15 cellular contexts compared by ENCODE assay signal in genomic region chr20:36162272-36162966, GRCh38. TPM values are rescaled to one million over a fixed set of nuclear protein-coding genes. Genes with fewer than 3 reads are reported as not detected.
DNase-seq lines count a peak whose midpoint lies in the region; ATAC-seq and TF ChIP-seq lines count a peak whose summit lies in the region.
"Had no signal": no experiment of that assay in that cellular context is flagged by ENCODE, and none has a peak within 500 bp of the region (broad histone marks: within the 10 kb centered on the region; RNA-seq: fewer than 3 reads in every experiment).

No MANE protein-coding gene starts in this region.

- POLR2A ChIA-PET in A673 (lab: Charles Lee; ENCODE audit: low non-redundant PET) (no interaction called here), HCT116 (lab: Charles Lee) (no interaction called here), Panc1 (lab: Charles Lee) (interaction anchor here (0.6 kb wide), 1 partner anchor 620 kb away, joined by 6 read pairs; the partner anchor contains the start of gene ERGIC3)

- DNase-seq in A673 (ENCODE audit: low spot score), result peak; percentile 45
- no peak for DNase-seq in HCT116 (ENCODE audit: low read depth, low spot score)
- no peak for DNase-seq in Panc1 (ENCODE audit: low read depth, low spot score)
- DNase-seq in heart right ventricle, result no peak
- no peak for DNase-seq in NCI-H187 treated with DMSO at 0.1 percent for 48 hours (lab: John Stamatoyannopoulos, UW)
- no peak for DNase-seq in brain microvascular endothelial cell
- DNase-seq in activated naive CD4-positive, alpha-beta T cell treated with anti-CD3 and anti-CD28 coated beads, Interleukin-2, amount 50 U/mL, for 72 hours (ENCODE audit: low spot score in 2 of 2), result no peak
- no peak for DNase-seq in activated T-cell treated with anti-CD3 and anti-CD28 coated beads, Interleukin-2, amount 50 U/mL, for 24 hours
- DNase-seq: effector CD4-positive, alpha-beta T cell; GF-D8; occipital lobe had no signal

- no peaks in the 10 kb centered on the region for H3K4me1 Mint-ChIP-seq in activated T-cell treated with anti-CD3 and anti-CD28 coated beads, Interleukin-2, amount 50 U/mL, for 24 hours (ENCODE audit: low read depth)
- H3K4me1 Mint-ChIP-seq: WTC11 had no signal

- no peak overlapping the region for H3K27ac Mint-ChIP-seq in activated naive CD4-positive, alpha-beta T cell treated with anti-CD3 and anti-CD28 coated beads, Interleukin-2, amount 50 U/mL, for 72 hours
- H3K27ac Mint-ChIP-seq in activated T-cell treated with anti-CD3 and anti-CD28 coated beads, Interleukin-2, amount 50 U/mL, for 24 hours, result no peak overlapping the region
- H3K27ac Mint-ChIP-seq: B cell, WTC11 had no signal

- H3K79me2 ChIP-seq in HCT116 (ENCODE audit: insufficient read depth, low read length), result no peaks in the 10 kb centered on the region

- H3K9ac ChIP-seq in HCT116 (ENCODE audit: low read length), result no peak overlapping the region

- no peak overlapping the region for H3K4me3 Mint-ChIP-seq in activated T-cell treated with anti-CD3 and anti-CD28 coated beads, Interleukin-2, amount 50 U/mL, for 24 hours
- H3K4me3 Mint-ChIP-seq: B cell, WTC11 had no signal

- TF ChIP-seq CTCF in A673 (conservative IDR thresholded peaks at IDR 0.05; ENCODE audit: low read depth, low read length) (no peak), HCT116 (IDR thresholded peaks at IDR 0.05 in 2 of 3, conservative IDR thresholded peaks at IDR 0.05 in 1 of 3; ENCODE audit: borderline replicate concordance in 1 of 3, insufficient read depth in 1 of 3, low read depth in 2 of 3, low read length in 2 of 3) (no peak), Panc1 (IDR thresholded peaks at IDR 0.05) (no peak), heart right ventricle (IDR thresholded peaks at IDR 0.05) (no peak), brain microvascular endothelial cell (IDR thresholded peaks at IDR 0.05; ENCODE audit: low read depth, low read length, missing control alignments) (no peak)

- H3K27me3 Mint-ChIP-seq in activated T-cell treated with anti-CD3 and anti-CD28 coated beads, Interleukin-2, amount 50 U/mL, for 24 hours, result peaks cover 12% of the 10 kb centered on the region

- BruUV-seq in A673 (replicated peaks; lab: Mats Ljungman, UMichigan) (no TSS peak), HCT116 (replicated peaks; lab: Mats Ljungman, UMichigan) (no TSS peak), Panc1 (replicated peaks; lab: Mats Ljungman, UMichigan) (no TSS peak)

- no peaks in the 10 kb centered on the region for H3K9me3 Mint-ChIP-seq in activated naive CD4-positive, alpha-beta T cell treated with anti-CD3 and anti-CD28 coated beads, Interleukin-2, amount 50 U/mL, for 72 hours
- H3K9me3 Mint-ChIP-seq in activated T-cell treated with anti-CD3 and anti-CD28 coated beads, Interleukin-2, amount 50 U/mL, for 24 hours, result no peaks in the 10 kb centered on the region
- H3K9me3 Mint-ChIP-seq: WTC11 had no signal

- intact Hi-C loops in A673 (cut with micrococcal nuclease; ENCODE audit: unreplicated experiment), result no loop called here
- intact Hi-C loops in HCT116 (cut with micrococcal nuclease), result no loop called here
- intact Hi-C loops in Panc1 (cut with micrococcal nuclease; ENCODE audit: unreplicated experiment), result no loop called here
- intact Hi-C loops in heart right ventricle (cut with DNase I), result no loop called here

- H3K27me3 ChIP-seq in A673 (replicated peaks; ENCODE audit: insufficient read depth, low read depth, low read length, poor library complexity) (no peaks in the 10 kb centered on the region), HCT116 (ENCODE audit: insufficient read depth, low read length) (no peaks in the 10 kb centered on the region), Panc1 (ENCODE audit: control insufficient read depth, insufficient read depth, low read length) (no peaks in the 10 kb centered on the region), heart right ventricle (no peaks in the 10 kb centered on the region), brain microvascular endothelial cell (replicated peaks) (no peaks in the 10 kb centered on the region)

- H4K20me1 ChIP-seq in HCT116 (ENCODE audit: insufficient read depth), result no peaks in the 10 kb centered on the region

- RAD21 ChIA-PET in HCT116 (lab: Charles Lee; ENCODE audit: low non-redundant PET in 1 of 2, low total read pairs in 2 of 2, uncharacterized antibody in 2 of 2, unreplicated experiment in 2 of 2), result no interaction called here

- ATAC-seq in HCT116 (0 out of 2 replicates have a peak, but pooled peaks have one; percentile 27), Panc1 (peak; percentile 17; the same call in 1 of the 2 replicates), heart right ventricle (peak in 6 of 8 donors; percentile 17 to 74 (median 52))
- no peak for ATAC-seq in activated naive CD4-positive, alpha-beta T cell treated with anti-CD3 and anti-CD28 coated beads, Interleukin-2, amount 50 U/mL, for 72 hours
- ATAC-seq: WTC11 had no signal

- H3K9me2 ChIP-seq in HCT116 (ENCODE audit: insufficient read depth), result no peaks in the 10 kb centered on the region

- WGBS in heart right ventricle, 2 donors, result 46% methylated on average over 14 of the region's 14 CpGs

- H3K4me3 ChIP-seq in A673 (ENCODE audit: low read depth, low read length, poor library complexity, severe bottlenecking) (no peak overlapping the region), HCT116 (replicated peaks in 1 of 2; ENCODE audit: low read depth in 1 of 2, low read length in 2 of 2) (no peak overlapping the region), Panc1 (ENCODE audit: low read depth in 2 of 2, low read length in 2 of 2) (no peak overlapping the region), heart right ventricle (no peak overlapping the region), brain microvascular endothelial cell (ENCODE audit: low read depth, low read length) (no peak overlapping the region)
- H3K4me3 ChIP-seq: lung, SJSA1 had no signal

- H3K36me3 ChIP-seq in A673 (ENCODE audit: insufficient read depth, low read length, poor library complexity, severe bottlenecking), result no peaks in the 10 kb centered on the region
- no peaks in the 10 kb centered on the region for H3K36me3 ChIP-seq in HCT116 (ENCODE audit: control insufficient read depth in 1 of 2, insufficient read depth in 2 of 2, low read length in 2 of 2)
- H3K36me3 ChIP-seq in Panc1 (ENCODE audit: control insufficient read depth, insufficient read depth, low read length), result no peaks in the 10 kb centered on the region
- no peaks in the 10 kb centered on the region for H3K36me3 ChIP-seq in heart right ventricle
- no peaks in the 10 kb centered on the region for H3K36me3 ChIP-seq in brain microvascular endothelial cell (replicated peaks)
- H3K36me3 ChIP-seq: SJSA1 had no signal

- no peak overlapping the region for H3K4me2 ChIP-seq in HCT116 (ENCODE audit: low read length)

- H3K4me1 ChIP-seq in A673 (ENCODE audit: insufficient read depth, low read length, poor library complexity, severe bottlenecking), result no peaks in the 10 kb centered on the region
- H3K4me1 ChIP-seq in HCT116 (ENCODE audit: control insufficient read depth in 1 of 2, insufficient read depth in 2 of 2, low read length in 2 of 2), result peaks cover 5 to 11% of the 10 kb centered on the region in 2 experiments; a peak in 2 of 4 replicates
- H3K4me1 ChIP-seq in Panc1 (ENCODE audit: control insufficient read depth, insufficient read depth, low read length), result no peaks in the 10 kb centered on the region
- peaks cover 0 to 16% (median 8%) of the 10 kb centered on the region in 9 donors for H3K4me1 ChIP-seq in heart right ventricle
- H3K4me1 ChIP-seq: SJSA1 had no signal

- no peak for TF ChIP-seq POLR2A in HCT116 (IDR thresholded peaks at IDR 0.05; ENCODE audit: borderline replicate concordance, extremely low read depth, insufficient read depth, insufficient read length)

- TF ChIP-seq RAD21 in HCT116 (IDR thresholded peaks at IDR 0.05; ENCODE audit: low read depth), result no peak

- CTCF ChIA-PET in A673 (lab: Charles Lee), result no interaction called here
- CTCF ChIA-PET in HCT116 (lab: Charles Lee), result interaction anchor here (0.5 kb wide), 1 partner anchor 413 kb away, joined by 4 read pairs; no protein-coding TSS in a partner anchor
- CTCF ChIA-PET in Panc1 (lab: Charles Lee), result interaction anchor here (0.6 to 1.3 kb wide), 3 partner anchors 40 to 277 kb away, joined by 3 to 4 read pairs (median 3); no protein-coding TSS in a partner anchor

- no peaks in the 10 kb centered on the region for H3K36me3 Mint-ChIP-seq in activated naive CD4-positive, alpha-beta T cell treated with anti-CD3 and anti-CD28 coated beads, Interleukin-2, amount 50 U/mL, for 72 hours
- no peaks in the 10 kb centered on the region for H3K36me3 Mint-ChIP-seq in activated T-cell treated with anti-CD3 and anti-CD28 coated beads, Interleukin-2, amount 50 U/mL, for 24 hours (ENCODE audit: low read depth)
- H3K36me3 Mint-ChIP-seq: WTC11 had no signal

- H3K27ac ChIP-seq in A673 (ENCODE audit: low read depth, low read length, poor library complexity, severe bottlenecking) (no peak overlapping the region), HCT116 (ENCODE audit: low read depth, low read length) (no peak overlapping the region), Panc1 (ENCODE audit: low read length) (no peak overlapping the region), heart right ventricle (peak overlapping the region in 1 of 10 donors; percentile 14), brain microvascular endothelial cell (no peak overlapping the region)
- H3K27ac ChIP-seq: SJSA1 had no signal

- H3K9me3 ChIP-seq in A673 (ENCODE audit: low read depth, low read length, poor library complexity, severe bottlenecking), result no peaks in the 10 kb centered on the region
- H3K9me3 ChIP-seq in HCT116 (ENCODE audit: control insufficient read depth in 1 of 2, insufficient read depth in 1 of 2, low read depth in 1 of 2, low read length in 2 of 2), result no peaks in the 10 kb centered on the region
- no peaks in the 10 kb centered on the region for H3K9me3 ChIP-seq in Panc1 (ENCODE audit: control insufficient read depth, insufficient read depth, low read depth, low read length)
- no peaks in the 10 kb centered on the region for H3K9me3 ChIP-seq in heart right ventricle
- H3K9me3 ChIP-seq: SJSA1 had no signal

- no peak overlapping the region for H2AFZ ChIP-seq in HCT116 (ENCODE audit: low read depth, low read length, poor library complexity, severe bottlenecking)

- in situ Hi-C loops in Panc1 (cut with HindIII; ENCODE audit: low pct_unique_long_range_greater_than_20kb, low sequenced_read_pairs), result no loop called here
- in situ Hi-C loops in brain microvascular endothelial cell (cut with HindIII; ENCODE audit: low pct_ligation_motif_present, low sequenced_read_pairs), result no loop called here

TF ChIP-seq in HCT116, 20 proteins besides CTCF, POLR2A, EP300 and RAD21 (continues in another document):
- TF ChIP-seq ELF1 (IDR thresholded peaks at IDR 0.05; ENCODE audit: borderline replicate concordance, low read depth) (no peak), SP1 (IDR thresholded peaks at IDR 0.05; ENCODE audit: low read depth) (no peak)

RNA-seq across cellular contexts. Expression of gene EPB41L1, which starts 7.9 kb away (rescaled TPM):
- 7.1 and 9.0 TPM in 2 replicates for total RNA-seq in A673 (2021)
- 42.1 TPM for total RNA-seq in HCT116 (2021; ENCODE audit: unreplicated experiment)
- 25.2 and 27.3 TPM in 2 replicates for polyA plus RNA-seq in HCT116 (2012)
- total RNA-seq in Panc1 (2021; ENCODE audit: unreplicated experiment), result 8.6 TPM
- 9.2 TPM for polyA plus RNA-seq in Panc1 (2012; ENCODE audit: insufficient read length)
- 10 to 100 TPM; 11.1 to 21.7 (median 16.9) TPM for total RNA-seq in heart right ventricle
- polyA plus RNA-seq in heart right ventricle, result 1 to 10 TPM; 7.5 to 8.0 TPM
- under 1 TPM; 0.20 to 0.93 TPM for total RNA-seq in activated naive CD4-positive, alpha-beta T cell treated with anti-CD3 and anti-CD28 coated beads, Interleukin-2, amount 50 U/mL, for 72 hours

Comparison
In these comparisons a context has a peak if more than half of its experiments do, and no peak if none do; other contexts are left out.
1. ATAC-seq: peak in HCT116 (single experiment), Panc1 (single experiment) and heart right ventricle (6 of 8); none in activated naive CD4-positive, alpha-beta T cell treated with anti-CD3 and anti-CD28 coated beads, Interleukin-2, amount 50 U/mL, for 72 hours (0 of 2).